In the genomic region with DNA sequence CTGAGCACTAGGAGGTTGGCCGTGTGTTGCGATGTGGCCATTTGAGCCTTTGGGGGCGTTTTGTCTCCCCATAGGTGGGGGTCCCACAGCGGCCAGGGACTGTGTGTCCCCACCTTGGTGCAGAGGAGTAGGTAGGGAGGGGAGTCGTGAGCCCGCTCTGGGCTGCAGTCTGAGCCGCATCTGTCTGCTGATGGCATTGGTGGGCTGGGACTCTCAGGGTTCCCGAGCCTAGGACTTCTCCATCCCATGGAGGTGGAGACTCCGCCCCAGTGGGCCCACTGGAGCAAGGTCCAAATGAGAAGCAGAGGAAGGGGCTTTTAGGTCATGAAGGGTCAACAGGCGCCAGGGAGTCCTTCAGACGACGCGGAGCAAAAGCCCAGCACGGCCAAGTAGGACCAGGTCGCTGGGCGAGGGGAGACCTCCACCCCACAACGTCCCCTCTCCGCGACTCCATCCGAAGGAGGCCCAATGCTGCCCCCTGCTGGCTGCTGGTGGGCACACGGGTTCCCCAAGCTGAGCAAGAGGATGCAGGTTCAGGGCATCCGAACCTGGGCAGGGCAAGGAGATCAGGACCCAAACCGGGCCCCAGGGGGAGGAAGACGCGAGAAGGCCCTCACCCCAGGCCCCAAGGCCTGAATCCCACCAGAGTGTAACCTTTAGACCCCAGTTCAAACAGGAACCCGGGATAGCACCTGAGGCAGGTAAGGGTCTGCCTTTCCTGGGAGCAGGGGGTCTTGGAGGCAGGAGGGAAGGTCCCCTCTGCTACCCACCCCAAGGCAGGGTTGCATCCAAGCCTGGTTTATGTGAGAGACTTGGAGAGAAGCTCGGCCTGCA, we compare ENCODE assay signal across 9 cellular contexts. TPM values are rescaled to one million over a fixed set of nuclear protein-coding genes. Genes with fewer than 3 reads are reported as not detected.
A peak's percentile ranks its signal among the peaks of the same experiment; 100 is the strongest.
DNase-seq lines count a peak whose midpoint lies in the region; ATAC-seq, FAIRE-seq and TF ChIP-seq lines count a peak whose summit lies in the region.
"Had no signal": no experiment of that assay in that cellular context is flagged by ENCODE, and none has a peak within 500 bp of the region (broad histone marks: within the 10 kb centered on the region; RNA-seq: fewer than 3 reads in every experiment).

No MANE protein-coding gene starts in this region.

- H3K27ac ChIP-seq in liver (ENCODE audit: low read depth in 1 of 2, low read length in 2 of 2) = no peak overlapping the region

- H3K4me3 Mint-ChIP-seq in activated naive CD8-positive, alpha-beta T cell treated with anti-CD3 and anti-CD28 coated beads for 36 hours = no peak overlapping the region
- H3K4me3 Mint-ChIP-seq: IgD-negative memory B cell had no signal

- H3K36me3 Mint-ChIP-seq in activated naive CD8-positive, alpha-beta T cell treated with anti-CD3 and anti-CD28 coated beads for 36 hours = no peaks in the 10 kb centered on the region
- H3K36me3 Mint-ChIP-seq: IgD-negative memory B cell had no signal

- H3K9me3 ChIP-seq in liver (ENCODE audit: control insufficient read depth in 4 of 4, low read length in 3 of 4) = peaks cover 0 to 6% (median 4%) of the 10 kb centered on the region in 4 donors

- DNase-seq in GM18507 (ENCODE audit: extremely low spot score, insufficient read length, low read depth) (peak; percentile 45), T follicular helper cell (ENCODE audit: low read depth) (peak; percentile 61), cerebellar nuclear complex (lab: John Stamatoyannopoulos, UW) (no peak), NCI-H774 (lab: John Stamatoyannopoulos, UW) (no peak)
- DNase-seq in activated naive CD8-positive, alpha-beta T cell treated with anti-CD3 and anti-CD28 coated beads for 36 hours = peak; percentile 62
- peak; percentile 43 to 59 for DNase-seq in stimulated activated CD8-positive, alpha-beta memory T cell treated with anti-CD3 and anti-CD28 coated beads, Interleukin-2, amount 100 ng/mL, for 1 hour (ENCODE audit: low read depth in 2 of 2)

- H3K9ac ChIP-seq in liver (ENCODE audit: low read depth in 1 of 2, low read length in 2 of 2) = no peak overlapping the region

- TF ChIP-seq CTCF in liver (IDR thresholded peaks at IDR 0.05; ENCODE audit: low read depth, low read length, missing input control) = peak; percentile 63

- peaks cover 2% of the 10 kb centered on the region for H3K4me1 Mint-ChIP-seq in activated naive CD8-positive, alpha-beta T cell treated with anti-CD3 and anti-CD28 coated beads for 36 hours

- 31% methylated on average over 27 of the region's 27 CpGs for WGBS in liver

- H3K4me1 ChIP-seq in liver (ENCODE audit: control insufficient read depth in 4 of 4, insufficient read depth in 4 of 4, low read length in 3 of 4) = no peaks in the 10 kb centered on the region

- FAIRE-seq in GM18507 (lab: Jason Lieb, UNC) = peak; percentile 53

- H3K27me3 Mint-ChIP-seq in activated naive CD8-positive, alpha-beta T cell treated with anti-CD3 and anti-CD28 coated beads for 36 hours = peaks cover 39% of the 10 kb centered on the region

- peak; percentile 60 to 72 for TF ChIP-seq RAD21 in liver (IDR thresholded peaks at IDR 0.05)

- H3K4me3 ChIP-seq in liver (ENCODE audit: low read depth in 1 of 3, low read length in 3 of 3) = no peak overlapping the region

- peaks cover 10% of the 10 kb centered on the region for H3K9me3 Mint-ChIP-seq in activated naive CD8-positive, alpha-beta T cell treated with anti-CD3 and anti-CD28 coated beads for 36 hours

- ATAC-seq in HG03196 (IDR thresholded peaks at IDR 0.05; ENCODE audit: unreplicated experiment) = no peak

- H3K36me3 ChIP-seq in liver (ENCODE audit: control insufficient read depth in 4 of 4, insufficient read depth in 3 of 4, low read depth in 1 of 4, low read length in 3 of 4) = no peaks in the 10 kb centered on the region

- H3K27me3 ChIP-seq in liver (ENCODE audit: control insufficient read depth in 4 of 4, insufficient read depth in 4 of 4, low read length in 3 of 4) = peaks cover 0 to 11% (median 3%) of the 10 kb centered on the region in 4 donors

- no peak overlapping the region for H3K27ac Mint-ChIP-seq in activated naive CD8-positive, alpha-beta T cell treated with anti-CD3 and anti-CD28 coated beads for 36 hours
- H3K27ac Mint-ChIP-seq: IgD-negative memory B cell had no signal

TF ChIP-seq in liver, 16 proteins besides CTCF, POLR2A, EP300 and RAD21:
- TF ChIP-seq YY1 (IDR thresholded peaks at IDR 0.05) (no peak), HNF4G (IDR thresholded peaks at IDR 0.05) (no peak), JUND (IDR thresholded peaks at IDR 0.05) (no peak), RXRA (IDR thresholded peaks at IDR 0.05) (no peak), MAX (IDR thresholded peaks at IDR 0.05) (no peak), HNF4A (conservative IDR thresholded peaks at IDR 0.05) (no peak), NR2F2 (IDR thresholded peaks at IDR 0.05) (no peak), SP1 (IDR thresholded peaks at IDR 0.05) (no peak), TAF1 (conservative IDR thresholded peaks at IDR 0.05) (no peak), GABPA (IDR thresholded peaks at IDR 0.05 in 1 of 2, conservative IDR thresholded peaks at IDR 0.05 in 1 of 2) (no peak), ATF3 (IDR thresholded peaks at IDR 0.05) (no peak), FOXA1 (IDR thresholded peaks at IDR 0.05) (no peak), REST (IDR thresholded peaks at IDR 0.05) (no peak), EGR1 (IDR thresholded peaks at IDR 0.05; ENCODE audit: low read depth in 2 of 2) (no peak), FOXA2 (IDR thresholded peaks at IDR 0.05) (no peak)
- TF ChIP-seq, protein P1, sequence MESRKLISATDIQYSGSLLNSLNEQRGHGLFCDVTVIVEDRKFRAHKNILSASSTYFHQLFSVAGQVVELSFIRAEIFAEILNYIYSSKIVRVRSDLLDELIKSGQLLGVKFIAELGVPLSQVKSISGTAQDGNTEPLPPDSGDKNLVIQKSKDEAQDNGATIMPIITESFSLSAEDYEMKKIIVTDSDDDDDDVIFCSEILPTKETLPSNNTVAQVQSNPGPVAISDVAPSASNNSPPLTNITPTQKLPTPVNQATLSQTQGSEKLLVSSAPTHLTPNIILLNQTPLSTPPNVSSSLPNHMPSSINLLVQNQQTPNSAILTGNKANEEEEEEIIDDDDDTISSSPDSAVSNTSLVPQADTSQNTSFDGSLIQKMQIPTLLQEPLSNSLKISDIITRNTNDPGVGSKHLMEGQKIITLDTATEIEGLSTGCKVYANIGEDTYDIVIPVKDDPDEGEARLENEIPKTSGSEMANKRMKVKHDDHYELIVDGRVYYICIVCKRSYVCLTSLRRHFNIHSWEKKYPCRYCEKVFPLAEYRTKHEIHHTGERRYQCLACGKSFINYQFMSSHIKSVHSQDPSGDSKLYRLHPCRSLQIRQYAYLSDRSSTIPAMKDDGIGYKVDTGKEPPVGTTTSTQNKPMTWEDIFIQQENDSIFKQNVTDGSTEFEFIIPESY (IDR thresholded peaks at IDR 0.05) = no peak

RNA-seq across cellular contexts. Expression of gene TTC34, which starts 14.9 kb away (rescaled TPM):
- total RNA-seq in activated naive CD8-positive, alpha-beta T cell treated with anti-CD3 and anti-CD28 coated beads for 36 hours = under 1 TPM; 0.48 to 0.58 TPM
- total RNA-seq in liver = under 1 TPM in 1 of 2 donors, not detected in 1; 0.25 TPM
- polyA plus RNA-seq in liver = under 1 TPM; 0.01 to 0.08 TPM

Comparison
In these comparisons a context has a peak if more than half of its experiments do, and no peak if none do; other contexts are left out.
1. DNase-seq: peak in GM18507 (single experiment), T follicular helper cell (single experiment), activated naive CD8-positive, alpha-beta T cell treated with anti-CD3 and anti-CD28 coated beads for 36 hours (single experiment) and stimulated activated CD8-positive, alpha-beta memory T cell treated with anti-CD3 and anti-CD28 coated beads, Interleukin-2, amount 100 ng/mL, for 1 hour (2 of 2); none in cerebellar nuclear complex (0 of 2) and NCI-H774 (single experiment).